Comparison of ENCODE assay signal across 11 cellular contexts in genomic region chr11:12079726-12080556, GRCh38. TPM values are rescaled to one million over a fixed set of nuclear protein-coding genes. Genes with fewer than 3 reads are reported as not detected.
DNase-seq lines count a peak whose midpoint lies in the region; ATAC-seq and TF ChIP-seq lines count a peak whose summit lies in the region.
"Had no signal": no experiment of that assay in that cellular context is flagged by ENCODE, and none has a peak within 500 bp of the region (broad histone marks: within the 10 kb centered on the region; RNA-seq: fewer than 3 reads in every experiment).

No MANE protein-coding gene starts in this region.

- peak; percentile 26 for DNase-seq in DMS53 (lab: John Stamatoyannopoulos, UW)
- no peak for DNase-seq in DMS53 treated with DMSO at 0.1 percent for 48 hours (lab: John Stamatoyannopoulos, UW; ENCODE audit: unreplicated experiment)
- DNase-seq in dermis blood vessel endothelial cell: peak; percentile 93
- DNase-seq in mesenchymal stem cell: peak; percentile 99
- DNase-seq in uterus: peak; percentile 78 to 84
- DNase-seq in stimulated activated naive CD8-positive, alpha-beta T cell treated with anti-CD3 and anti-CD28 coated beads, Interleukin-15, amount 100 ng/mL, for 72 hours: no peak
- no peak for DNase-seq in SIG-M5 treated with dmso at 0.1 percent for 504 hours (lab: John Stamatoyannopoulos, UW; ENCODE audit: unreplicated experiment)
- DNase-seq in activated CD8-positive, alpha-beta memory T cell treated with anti-CD3 and anti-CD28 coated beads, Interleukin-2, amount 50 U/mL, for 4 hours: no peak
- DNase-seq: SHP77 had no signal

- intact Hi-C loops in uterus (cut with DNase I; ENCODE audit: low total_unique reads): no loop called here

- H2AFZ ChIP-seq in mesenchymal stem cell (ENCODE audit: low read depth, low read length): no peak overlapping the region

- no peak for TF ChIP-seq CTCF in uterus (IDR thresholded peaks at IDR 0.05)

- peak; percentile 31 to 32 for TF ChIP-seq POLR2A in uterus (IDR thresholded peaks at IDR 0.05)

- H3K27me3 ChIP-seq in mesenchymal stem cell (ENCODE audit: control insufficient read depth in 1 of 2, insufficient read depth in 1 of 2, low read length in 2 of 2) (no peaks in the 10 kb centered on the region), uterus (no peaks in the 10 kb centered on the region)
- H3K27me3 ChIP-seq: neutrophil had no signal

- H2BK15ac ChIP-seq in mesenchymal stem cell (ENCODE audit: low read depth, poor library complexity, severe bottlenecking): no peak overlapping the region

- no peaks in the 10 kb centered on the region for H3K79me1 ChIP-seq in mesenchymal stem cell (replicated peaks; ENCODE audit: low read length, poor library complexity, severe bottlenecking)

- peak overlapping the region; percentile 67 for H2BK120ac ChIP-seq in mesenchymal stem cell (ENCODE audit: low read depth, low read length)

- H3K14ac ChIP-seq in mesenchymal stem cell (ENCODE audit: low read length in 2 of 2): no peak overlapping the region

- no peak overlapping the region for H2AK5ac ChIP-seq in mesenchymal stem cell (ENCODE audit: low read length, severe bottlenecking)

- peak overlapping the region; percentile 89 for H4K91ac ChIP-seq in mesenchymal stem cell (ENCODE audit: low read length)

- peak overlapping the region; percentile 57 to 78 for H2BK12ac ChIP-seq in mesenchymal stem cell (ENCODE audit: low read length in 2 of 2)

- WGBS in mesenchymal stem cell: 21% methylated on average over 8 of the region's 13 CpGs

- no peaks in the 10 kb centered on the region for H3K27me3 Mint-ChIP-seq in stimulated activated naive CD8-positive, alpha-beta T cell treated with anti-CD3 and anti-CD28 coated beads, Interleukin-15, amount 100 ng/mL, for 72 hours

- ATAC-seq in stimulated activated naive CD8-positive, alpha-beta T cell treated with anti-CD3 and anti-CD28 coated beads, Interleukin-15, amount 100 ng/mL, for 72 hours: no peak

- H3K9me3 Mint-ChIP-seq in stimulated activated naive CD8-positive, alpha-beta T cell treated with anti-CD3 and anti-CD28 coated beads, Interleukin-15, amount 100 ng/mL, for 72 hours: peaks cover 0 to 4% of the 10 kb centered on the region in 2 donors

- H3K23ac ChIP-seq in mesenchymal stem cell (ENCODE audit: low read length in 2 of 2): no peak overlapping the region

- H3K36me3 ChIP-seq in mesenchymal stem cell (ENCODE audit: control insufficient read depth in 1 of 2, insufficient read depth in 2 of 2, low read depth in 1 of 2, low read length in 2 of 2): no peaks in the 10 kb centered on the region
- no peaks in the 10 kb centered on the region for H3K36me3 ChIP-seq in uterus
- H3K36me3 ChIP-seq: neutrophil had no signal

- peak overlapping the region; percentile 70 for H3K4me2 ChIP-seq in mesenchymal stem cell (ENCODE audit: low read length, poor library complexity, severe bottlenecking)

- peak overlapping the region; percentile 12 to 34 for H3K18ac ChIP-seq in mesenchymal stem cell (ENCODE audit: low read depth in 1 of 2, low read length in 2 of 2)

- no peak overlapping the region for H3K27ac Mint-ChIP-seq in stimulated activated naive CD8-positive, alpha-beta T cell treated with anti-CD3 and anti-CD28 coated beads, Interleukin-15, amount 100 ng/mL, for 72 hours

- peaks cover 9% of the 10 kb centered on the region for H3K4me1 Mint-ChIP-seq in stimulated activated naive CD8-positive, alpha-beta T cell treated with anti-CD3 and anti-CD28 coated beads, Interleukin-15, amount 100 ng/mL, for 72 hours

- H3K4me3 ChIP-seq in mesenchymal stem cell (ENCODE audit: insufficient read depth in 1 of 2, low read depth in 1 of 2, low read length in 2 of 2) (peak overlapping the region in 1 of 2 experiments; percentile 53), uterus (no peak overlapping the region)

- H3K4me1 ChIP-seq in mesenchymal stem cell (ENCODE audit: control insufficient read depth, insufficient read depth, low read depth, low read length) (peaks cover 11% of the 10 kb centered on the region), uterus (no peaks in the 10 kb centered on the region)

- no peak overlapping the region for H3K4me3 Mint-ChIP-seq in stimulated activated naive CD8-positive, alpha-beta T cell treated with anti-CD3 and anti-CD28 coated beads, Interleukin-15, amount 100 ng/mL, for 72 hours

- no peak overlapping the region for H4K8ac ChIP-seq in mesenchymal stem cell (ENCODE audit: low read length)

- peak overlapping the region in 1 of 2 experiments; percentile 61 for H3K4ac ChIP-seq in mesenchymal stem cell (ENCODE audit: low read depth in 1 of 2, low read length in 2 of 2)

- H3K9me3 ChIP-seq in mesenchymal stem cell (ENCODE audit: control insufficient read depth, low read length) (no peaks in the 10 kb centered on the region), uterus (no peaks in the 10 kb centered on the region)
- H3K9me3 ChIP-seq: neutrophil had no signal

- peak overlapping the region; percentile 87 for H3K9ac ChIP-seq in mesenchymal stem cell (ENCODE audit: low read length)

- H2BK5ac ChIP-seq in mesenchymal stem cell (ENCODE audit: low read depth, low read length, poor library complexity, severe bottlenecking): peak overlapping the region; percentile 92

- H3K27ac ChIP-seq in mesenchymal stem cell (ENCODE audit: low read length, poor library complexity, severe bottlenecking) (peak overlapping the region; percentile 98), uterus (peak overlapping the region; percentile 78 to 92)
- H3K27ac ChIP-seq: 22Rv1, neutrophil had no signal

RNA-seq across cellular contexts. Expression of gene MICAL2, which starts 30.4 kb away (rescaled TPM):
- total RNA-seq in dermis blood vessel endothelial cell: 110 and 124 TPM in 2 replicates
- polyA plus RNA-seq in mesenchymal stem cell (2013, experiment 1 of 2): 96.9 TPM
- 100 TPM for polyA plus RNA-seq in mesenchymal stem cell (2013, experiment 2 of 2)
- 100 to 1,000 TPM in 1 of 4 donors, 10 to 100 TPM in 3; 29.6 to 139 (median 53.1) TPM for total RNA-seq in uterus

Comparison
In these comparisons a context has a peak if more than half of its experiments do, and no peak if none do; other contexts are left out.
1. DNase-seq: peak in DMS53 (single experiment), dermis blood vessel endothelial cell (single experiment), mesenchymal stem cell (single experiment) and uterus (2 of 2); none in DMS53 treated with DMSO at 0.1 percent for 48 hours (single experiment), stimulated activated naive CD8-positive, alpha-beta T cell treated with anti-CD3 and anti-CD28 coated beads, Interleukin-15, amount 100 ng/mL, for 72 hours (0 of 2), SIG-M5 treated with dmso at 0.1 percent for 504 hours (single experiment) and activated CD8-positive, alpha-beta memory T cell treated with anti-CD3 and anti-CD28 coated beads, Interleukin-2, amount 50 U/mL, for 4 hours (single experiment).